Comparison of ENCODE assay signal across 13 cellular contexts in the genomic region with DNA sequence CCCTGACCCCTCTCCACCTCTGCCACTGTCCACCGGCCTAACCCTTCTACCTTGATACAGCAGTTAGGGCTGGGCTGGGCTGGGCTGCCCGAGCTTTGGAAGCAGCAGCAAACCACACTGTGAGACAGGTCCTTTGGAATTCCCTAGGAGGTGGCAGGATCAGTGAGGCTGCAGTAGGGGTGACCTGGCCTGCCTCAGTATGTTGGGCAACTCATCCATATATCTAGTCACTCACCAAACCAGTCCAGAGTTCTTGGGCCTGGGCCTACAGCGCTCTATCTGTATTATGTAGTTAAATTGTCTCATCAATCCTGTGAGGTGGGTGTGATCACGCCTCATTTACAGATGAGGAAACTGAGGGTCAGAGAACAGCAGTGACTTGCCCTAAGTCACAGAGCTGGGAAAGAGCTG. TPM values are rescaled to one million over a fixed set of nuclear protein-coding genes. Genes with fewer than 3 reads are reported as not detected.
DNase-seq lines count a peak whose midpoint lies in the region; FAIRE-seq and TF ChIP-seq lines count a peak whose summit lies in the region.
"Had no signal": no experiment of that assay in that cellular context is flagged by ENCODE, and none has a peak within 500 bp of the region (broad histone marks: within the 10 kb centered on the region; RNA-seq: fewer than 3 reads in every experiment).

No MANE protein-coding gene starts in this region.

- H3K4me3 ChIP-seq in MM.1S (ENCODE audit: low read length) (no peak overlapping the region), H1 (ENCODE audit: extremely low read depth in 1 of 4, insufficient read depth in 2 of 4, low read depth in 3 of 4, low read length in 4 of 4) (no peak overlapping the region), muscle layer of duodenum (ENCODE audit: low read depth in 1 of 2, low read length in 2 of 2) (no peak overlapping the region), SJCRH30 (no peak overlapping the region), dorsolateral prefrontal cortex (no peak overlapping the region)

- TF ChIP-seq CTCF in 22Rv1 (IDR thresholded peaks at IDR 0.05) (no peak), MM.1S (IDR thresholded peaks at IDR 0.05; ENCODE audit: low read length) (no peak), H1 (IDR thresholded peaks at IDR 0.05; ENCODE audit: control extremely low read depth in 1 of 3, insufficient read depth in 1 of 3, low read depth in 1 of 3, low read length in 3 of 3) (no peak), dorsolateral prefrontal cortex (IDR thresholded peaks at IDR 0.05 in 54 of 56, conservative IDR thresholded peaks at IDR 0.05 in 2 of 56; ENCODE audit: low read depth in 1 of 56, partially characterized antibody in 56 of 56) (no peak)

- H4K8ac ChIP-seq in H1 (ENCODE audit: extremely low read depth, insufficient read depth, low read length) = peak overlapping the region; percentile 73; the same call in 1 of the 2 replicates

- peak overlapping the region; percentile 10; the same call in 1 of the 2 replicates for H2AK5ac ChIP-seq in H1 (ENCODE audit: low read depth, low read length)

- H3K4me1 ChIP-seq in MM.1S (ENCODE audit: low read length) = peaks cover 13% of the 10 kb centered on the region
- peaks cover 0 to 13% (median 13%) of the 10 kb centered on the region in 4 experiments; a peak in 6 of 7 replicates for H3K4me1 ChIP-seq in H1 (replicated peaks in 1 of 4; ENCODE audit: control insufficient read depth in 3 of 4, insufficient read depth in 4 of 4, low read length in 3 of 4)
- no peaks in the 10 kb centered on the region for H3K4me1 ChIP-seq in muscle layer of duodenum (ENCODE audit: control insufficient read depth in 1 of 2, insufficient read depth in 2 of 2, low read length in 2 of 2)
- peaks cover 6% of the 10 kb centered on the region; the same call in 1 of the 2 replicates for H3K4me1 ChIP-seq in SJCRH30

- peak overlapping the region; percentile 27 for H4K5ac ChIP-seq in H1 (ENCODE audit: insufficient read length, low read depth, low read length)

- TF ChIP-seq POLR2A in H1 (IDR thresholded peaks at IDR 0.05; ENCODE audit: control extremely low read depth in 1 of 2, low read depth in 2 of 2, low read length in 2 of 2) = no peak

- H3K27me3 ChIP-seq in MM.1S (replicated peaks; ENCODE audit: insufficient read depth, low read length) = no peaks in the 10 kb centered on the region
- no peaks in the 10 kb centered on the region; a peak in 1 of 7 replicates for H3K27me3 ChIP-seq in H1 (replicated peaks in 1 of 4; ENCODE audit: control insufficient read depth in 3 of 4, extremely low read depth in 1 of 4, insufficient read depth in 3 of 4, low read length in 3 of 4)
- no peaks in the 10 kb centered on the region for H3K27me3 ChIP-seq in muscle layer of duodenum (ENCODE audit: low read depth, low read length)
- 0 out of 2 replicates have a peak, but pooled peaks cover 3% of the 10 kb centered on the region for H3K27me3 ChIP-seq in SJCRH30
- H3K27me3 ChIP-seq in dorsolateral prefrontal cortex = no peaks in the 10 kb centered on the region

- TF ChIP-seq RAD21 in H1 (IDR thresholded peaks at IDR 0.05 in 1 of 2, conservative IDR thresholded peaks at IDR 0.05 in 1 of 2; ENCODE audit: low read depth in 2 of 2, low read length in 2 of 2) = no peak

- peak overlapping the region; percentile 83; the same call in 1 of the 2 replicates for H3K18ac ChIP-seq in H1 (ENCODE audit: extremely low read depth, low read length)

- TF ChIP-seq EP300 in H1 (IDR thresholded peaks at IDR 0.05; ENCODE audit: borderline replicate concordance in 1 of 2, low read depth in 2 of 2, low read length in 2 of 2) = no peak

- H3K56ac ChIP-seq in H1 (replicated peaks; ENCODE audit: insufficient read length, low read depth, low read length) = no peak overlapping the region

- H3K23ac ChIP-seq in H1 (ENCODE audit: insufficient read length) = no peak overlapping the region

- no peak overlapping the region for H3K14ac ChIP-seq in H1 (ENCODE audit: insufficient read length)

- H2BK15ac ChIP-seq in H1 (ENCODE audit: low read length) = peak overlapping the region; percentile 54; the same call in 1 of the 2 replicates

- H3K36me3 ChIP-seq in MM.1S (replicated peaks; ENCODE audit: insufficient read depth, low read length) = no peaks in the 10 kb centered on the region
- H3K36me3 ChIP-seq in H1 (ENCODE audit: control insufficient read depth in 2 of 4, insufficient read depth in 4 of 4, low read length in 3 of 4) = no peaks in the 10 kb centered on the region
- no peaks in the 10 kb centered on the region for H3K36me3 ChIP-seq in muscle layer of duodenum (ENCODE audit: control insufficient read depth in 1 of 2, insufficient read depth in 2 of 2, low read length in 2 of 2)
- H3K36me3 ChIP-seq in SJCRH30 = no peaks in the 10 kb centered on the region

- H3K23me2 ChIP-seq in H1 (ENCODE audit: low read depth, low read length) = no peaks in the 10 kb centered on the region

- H3K9ac ChIP-seq in MM.1S (ENCODE audit: low read length) (no peak overlapping the region), H1 (replicated peaks in 1 of 4; ENCODE audit: extremely low read depth in 1 of 4, low read depth in 3 of 4, low read length in 3 of 4) (no peak overlapping the region)

- no peaks in the 10 kb centered on the region for H3K79me1 ChIP-seq in H1 (ENCODE audit: low read depth, low read length)

- peak overlapping the region; percentile 55 for H3K4ac ChIP-seq in H1 (replicated peaks; ENCODE audit: insufficient read length, low read depth, low read length)

- no peaks in the 10 kb centered on the region for H3K79me2 ChIP-seq in MM.1S (ENCODE audit: low read length)
- no peaks in the 10 kb centered on the region for H3K79me2 ChIP-seq in H1 (ENCODE audit: control insufficient read depth in 1 of 2, insufficient read depth in 2 of 2, low read length in 2 of 2)

- H2BK20ac ChIP-seq in H1 (ENCODE audit: low read length) = peak overlapping the region; percentile 62

- peak overlapping the region; percentile 69 for H2AFZ ChIP-seq in MM.1S (ENCODE audit: low read length)
- H2AFZ ChIP-seq in H1 (ENCODE audit: low read length) = no peak overlapping the region

- H3K27ac ChIP-seq in 22Rv1 (peak overlapping the region; percentile 57), MM.1S (ENCODE audit: low read length) (no peak overlapping the region), H1 (ENCODE audit: low read depth, low read length) (no peak overlapping the region), muscle layer of duodenum (ENCODE audit: low read length) (peak overlapping the region; percentile 33), SJCRH30 (no peak overlapping the region), dorsolateral prefrontal cortex (no peak overlapping the region)

- FAIRE-seq in H1 (lab: Jason Lieb, UNC) = no peak
- FAIRE-seq: A204.1 had no signal

- H3K9me3 ChIP-seq in MM.1S (replicated peaks; ENCODE audit: insufficient read depth, low read length) (no peaks in the 10 kb centered on the region), H1 (ENCODE audit: insufficient read depth in 2 of 2, low read depth in 1 of 2, low read length in 1 of 2) (no peaks in the 10 kb centered on the region), muscle layer of duodenum (ENCODE audit: control insufficient read depth in 1 of 2, low read length in 2 of 2) (no peaks in the 10 kb centered on the region), SJCRH30 (replicated peaks) (no peaks in the 10 kb centered on the region)

- peak overlapping the region; percentile 27 for H2BK120ac ChIP-seq in H1 (replicated peaks; ENCODE audit: low read depth, low read length)

- H3F3A ChIP-seq in MM.1S (ENCODE audit: insufficient read depth, low read length) = no peaks in the 10 kb centered on the region

- intact Hi-C loops in dorsolateral prefrontal cortex (cut with DNase I) = no loop called here

- peak overlapping the region; percentile 68 for H4K91ac ChIP-seq in H1 (replicated peaks; ENCODE audit: insufficient read length, low read length)

- H3K4me2 ChIP-seq in MM.1S (ENCODE audit: low read depth, low read length) (no peak overlapping the region; the same call in 1 of the 2 replicates), H1 (ENCODE audit: insufficient read depth in 1 of 2, low read depth in 2 of 2, low read length in 2 of 2) (0 out of 4 replicates have a peak overlapping the region, but pooled peaks have one; percentile 29 to 69)

- CTCF ChIA-PET in H1 (lab: Charles Lee; ENCODE audit: partially characterized antibody) = interaction anchor here (1.0 to 10.5 kb wide), 10 partner anchors 9 to 315 kb away, joined by 3 to 329 read pairs (median 4); no protein-coding TSS in a partner anchor

- 93% methylated on average over 4 of the region's 4 CpGs; no CpG with 5 or more reads in 1 of the 2 experiments for WGBS in H1 (ENCODE audit: extremely low coverage in 1 of 2, insufficient coverage in 1 of 2, insufficient read length in 1 of 2, insufficient replicate concordance in 2 of 2, low coverage in 1 of 2, low lambda C conversion rate in 2 of 2, missing lambda C conversion rate in 1 of 2), 2 experiments

- no peak for DNase-seq in MM.1S
- DNase-seq in H1 (ENCODE audit: low read depth in 1 of 2, low spot score in 2 of 2) = no peak
- no peak for DNase-seq in activated CD4-positive, alpha-beta T cell treated with anti-CD3 and anti-CD28 coated beads for 4 hours
- DNase-seq in CD1c-positive myeloid dendritic cell (ENCODE audit: extremely low spot score) = no peak
- DNase-seq in SJCRH30 = no peak
- DNase-seq in dorsolateral prefrontal cortex = no peak
- DNase-seq: activated B cell treated with CpG ODN at 0.5 μM for 24 hours; effector CD8-positive, alpha-beta T cell had no signal

- H3K9me2 ChIP-seq in MM.1S (replicated peaks; ENCODE audit: insufficient read depth, low read length) = no peaks in the 10 kb centered on the region

- peak overlapping the region; percentile 94; the same call in 1 of the 2 replicates for H2BK12ac ChIP-seq in H1 (ENCODE audit: low read depth, low read length)

- peak overlapping the region; percentile 79; the same call in 1 of the 2 replicates for H2BK5ac ChIP-seq in H1 (ENCODE audit: low read depth, low read length)

- POLR2A ChIA-PET in H1 (lab: Charles Lee; ENCODE audit: partially characterized antibody) = interaction anchor here (0.7 to 9.6 kb wide), 14 partner anchors 10 to 104 kb away, joined by 3 to 152 read pairs (median 5); no protein-coding TSS in a partner anchor

- no peaks in the 10 kb centered on the region for H4K20me1 ChIP-seq in MM.1S (ENCODE audit: insufficient read depth, low read length)
- H4K20me1 ChIP-seq in H1 (replicated peaks in 1 of 2; ENCODE audit: control insufficient read depth in 1 of 2, insufficient read depth in 2 of 2, low read length in 2 of 2) = no peaks in the 10 kb centered on the region

RNA-seq across cellular contexts. Expression of a gene that starts 13.3 kb away (rescaled TPM):
- 0.17 TPM in 1 of 2 replicates, not detected in the other for total RNA-seq in H1 (2021; fragmentation: NEBNext Ultra II Directional; extraction: Animal tissue kit (Norgen Biotek cat#: 25700))
- 0.06 TPM in 1 of 2 replicates, not detected in the other for polyA plus RNA-seq in H1 (2011; rRNA removed)
- polyA plus RNA-seq in H1 (2011; cell fraction: cytosol; rRNA removed) = 0.45 TPM
- not detected for polyA plus RNA-seq in H1 (2011; cell fraction: nucleus; rRNA removed)
- not detected in 4 replicates for polyA plus RNA-seq in H1 (2012, experiment 1 of 2)
- not detected for polyA plus RNA-seq in H1 (2012, experiment 2 of 2)
- 0.08 TPM for polyA plus RNA-seq in H1 (2013, experiment 1 of 2)
- polyA plus RNA-seq in H1 (2013, experiment 2 of 2) = 0.06 TPM
- 0.12 TPM in 1 of 2 replicates, not detected in the other for polyA minus RNA-seq in H1 (2011; rRNA and poly(A)+ RNA removed)
- not detected for polyA minus RNA-seq in H1 (2011; cell fraction: cytosol; rRNA and poly(A)+ RNA removed)
- polyA minus RNA-seq in H1 (2011; cell fraction: nucleus; rRNA and poly(A)+ RNA removed) = 0.20 TPM
- 1.1 and 1.6 TPM in 2 replicates for total RNA-seq in SJCRH30 (2014; rRNA removed; shearing (Covaris generic))
- 1 to 10 TPM; 2.0 to 9.9 (median 5.5) TPM for total RNA-seq in dorsolateral prefrontal cortex
- total RNA-seq: activated B cell treated with CpG ODN at 0.5 μM for 24 hours; activated CD8-positive, alpha-beta memory T cell treated with anti-CD3 and anti-CD28 coated beads, Interleukin-2, amount 10 ng/mL, durations not matched to agents 7 days and 5 days; activated naive CD4-positive, alpha-beta T cell treated with anti-CD3 and anti-CD28 coated beads for 36 hours had no signal

Comparison
In these comparisons a context has a peak if more than half of its experiments do, and no peak if none do; other contexts are left out.
1. H3K27ac ChIP-seq: peak in 22Rv1 (single experiment) and muscle layer of duodenum (single experiment); none in MM.1S (single experiment), H1 (single experiment), SJCRH30 (single experiment) and dorsolateral prefrontal cortex (0 of 59).